Comparison of ENCODE assay signal across 34 cellular contexts in genomic region chr1:86521522-86521891, GRCh38. TPM values are rescaled to one million over a fixed set of nuclear protein-coding genes. Genes with fewer than 3 reads are reported as not detected.
"Had no signal": no experiment of that assay in that cellular context is flagged by ENCODE, and none has a peak within 500 bp of the region (broad histone marks: within the 10 kb centered on the region; RNA-seq: fewer than 3 reads in every experiment).

No MANE protein-coding gene starts in this region.

- DNase-seq: activated B cell treated with CpG ODN at 0.5 μM for 24 hours; activated CD4-positive, alpha-beta T cell treated with anti-CD3 and anti-CD28 coated beads for 48 hours; activated CD4-positive, alpha-beta T cell treated with anti-CD3 and anti-CD28 coated beads, Interleukin-2, amount 50 U/mL, for 1 hour; activated CD4-positive, alpha-beta T cell treated with anti-CD3 and anti-CD28 coated beads, Interleukin-2, amount 50 U/mL, for 48 hours; activated CD8-positive, alpha-beta memory T cell treated with anti-CD3 and anti-CD28 coated beads for 24 hours; activated CD8-positive, alpha-beta T cell treated with anti-CD3 and anti-CD28 coated beads for 36 hours; activated effector memory CD4-positive, alpha-beta T cell treated with Interleukin-2 at 50 U/mL for 16 hours; activated gamma-delta T cell treated with Interleukin-2 at 50 U/mL for 16 hours; activated naive CD4-positive, alpha-beta T cell treated with anti-CD3 and anti-CD28 coated beads, Interleukin-2, amount 50 U/mL, for 16 hours; activated naive CD4-positive, alpha-beta T cell treated with Interleukin-2 at 50 U/mL for 16 hours; activated T-cell treated with anti-CD3 and anti-CD28 coated beads, Interleukin-2, amount 50 U/mL, for 4 hours; amniotic stem cell; anterior cingulate cortex; brain microvascular endothelial cell; effector CD8-positive, alpha-beta T cell; esophagus squamous epithelium; foreskin melanocyte; glutamatergic neuron; heart left ventricle; T-helper 1 cell; T-helper 17 cell; T1000; WERI-Rb-1 had no signal

- FAIRE-seq: astrocyte, bronchial epithelial cell, endothelial cell of umbilical vein had no signal

- H3K4me3 ChIP-seq: esophagus squamous epithelium, heart left ventricle had no signal

- H3K4me1 ChIP-seq: heart left ventricle had no signal

- H3K36me3 ChIP-seq: brain microvascular endothelial cell, esophagus squamous epithelium, heart left ventricle, WERI-Rb-1 had no signal

- H3K27ac ChIP-seq: brain microvascular endothelial cell, epithelial cell of prostate, esophagus squamous epithelium, heart left ventricle, WERI-Rb-1 had no signal

- H3K9me3 ChIP-seq: esophagus squamous epithelium had no signal

- ATAC-seq: activated CD4-positive, CD25-positive, alpha-beta regulatory T cell treated with anti-CD3 and anti-CD28 coated beads, Interleukin-2, amount 50 U/mL, for 24 hours; activated CD8-positive, alpha-beta T cell treated with anti-CD3 and anti-CD28 coated beads for 36 hours; activated T-cell treated with anti-CD3 and anti-CD28 coated beads, Interleukin-2, amount 50 U/mL, for 4 hours; activated T-helper 17 cell treated with anti-CD3 and anti-CD28 coated beads, Interleukin-2, amount 50 U/mL, for 72 hours; heart left ventricle; T-helper 17 cell had no signal

- H3K27me3 ChIP-seq: brain microvascular endothelial cell, esophagus squamous epithelium had no signal

RNA-seq across cellular contexts. Expression of gene CLCA4, which starts 25.4 kb away (rescaled TPM):
- total RNA-seq: activated B cell treated with CpG ODN at 0.5 μM for 24 hours; activated CD8-positive, alpha-beta T cell treated with anti-CD3 and anti-CD28 coated beads for 36 hours; activated T-helper 17 cell treated with anti-CD3 and anti-CD28 coated beads, Interleukin-2, amount 50 U/mL, for 72 hours; astrocyte; cerebellum; dermis microvascular lymphatic vessel endothelial cell; endothelial cell of umbilical vein; fibroblast of lung; fibroblast of villous mesenchyme; T-helper 17 cell had no signal
- polyA plus RNA-seq: endothelial cell of umbilical vein, fibroblast of lung had no signal

RNA-seq across cellular contexts. Expression of gene CLCA1, which starts 52.8 kb away (rescaled TPM):
- total RNA-seq: activated B cell treated with CpG ODN at 0.5 μM for 24 hours; activated CD8-positive, alpha-beta T cell treated with anti-CD3 and anti-CD28 coated beads for 36 hours; activated T-helper 17 cell treated with anti-CD3 and anti-CD28 coated beads, Interleukin-2, amount 50 U/mL, for 72 hours; astrocyte; bronchial epithelial cell; cardiac septum; dermis microvascular lymphatic vessel endothelial cell; endothelial cell of umbilical vein; esophagus squamous epithelium; fibroblast of lung; fibroblast of villous mesenchyme; T-helper 17 cell had no signal
- polyA plus RNA-seq: endothelial cell of umbilical vein had no signal
